ENCODE assay signal across 8 cellular contexts in the genomic region with DNA sequence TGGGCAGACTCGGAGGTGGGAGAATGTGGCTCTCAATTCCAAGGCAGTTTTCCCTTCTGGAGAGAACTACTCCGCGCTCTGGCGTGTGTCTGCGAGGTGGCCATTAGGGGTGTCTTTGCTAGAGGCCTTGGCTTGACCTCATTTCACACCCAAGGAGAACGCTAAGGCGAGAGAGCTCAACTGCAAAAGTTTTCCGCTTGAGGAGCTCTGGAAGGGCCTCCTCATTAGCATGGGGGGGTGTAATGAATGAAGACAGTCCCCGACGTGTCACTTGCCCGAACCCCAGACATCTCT. TPM values are rescaled to one million over a fixed set of nuclear protein-coding genes. Genes with fewer than 3 reads are reported as not detected.
DNase-seq lines count a peak whose midpoint lies in the region; ATAC-seq and TF ChIP-seq lines count a peak whose summit lies in the region.

No MANE protein-coding gene starts in this region.

- H3K79me2 ChIP-seq in HCT116 (ENCODE audit: insufficient read depth, low read length) = peaks cover 39% of the 10 kb centered on the region

- peak overlapping the region; percentile 79 to 93 for H3K4me3 ChIP-seq in HCT116 (replicated peaks in 1 of 2; ENCODE audit: low read depth in 1 of 2, low read length in 2 of 2)
- peak overlapping the region; percentile 78 to 91 for H3K4me3 ChIP-seq in Panc1 (ENCODE audit: low read depth in 2 of 2, low read length in 2 of 2)
- peak overlapping the region; percentile 91 to 97 for H3K4me3 ChIP-seq in mucosa of rectum (ENCODE audit: low read length in 2 of 2)

- no peak for TF ChIP-seq POLR2A in HCT116 (IDR thresholded peaks at IDR 0.05; ENCODE audit: borderline replicate concordance, extremely low read depth, insufficient read depth, insufficient read length)

- DNase-seq in NOMO-1 (lab: John Stamatoyannopoulos, UW; ENCODE audit: unreplicated experiment in 2 of 2) (peak; percentile 49 to 53), NOMO-1 treated with dmso at 0.1 percent for 144 hours (lab: John Stamatoyannopoulos, UW; ENCODE audit: unreplicated experiment) (no peak), HCT116 (ENCODE audit: low read depth, low spot score) (no peak), Panc1 (ENCODE audit: low read depth, low spot score) (no peak), dermis blood vessel endothelial cell (peak; percentile 53), COLO829 (ENCODE audit: low spot score) (no peak), Ammon's horn (ENCODE audit: low spot score) (no peak)

- peaks cover 10% of the 10 kb centered on the region; the same call in 1 of the 2 replicates for H4K20me1 ChIP-seq in HCT116 (ENCODE audit: insufficient read depth)

- peaks cover 0 to 9% of the 10 kb centered on the region in 2 experiments; a peak in 1 of 4 replicates for H3K9me3 ChIP-seq in HCT116 (ENCODE audit: control insufficient read depth in 1 of 2, insufficient read depth in 1 of 2, low read depth in 1 of 2, low read length in 2 of 2)
- H3K9me3 ChIP-seq in Panc1 (ENCODE audit: control insufficient read depth, insufficient read depth, low read depth, low read length) = no peaks in the 10 kb centered on the region
- H3K9me3 ChIP-seq in mucosa of rectum (ENCODE audit: control insufficient read depth in 2 of 2, low read length in 2 of 2) = no peaks in the 10 kb centered on the region

- peak overlapping the region; percentile 100 for H3K4me2 ChIP-seq in HCT116 (ENCODE audit: low read length)

- ATAC-seq in HCT116 (peak; percentile 5), Panc1 (peak; percentile 4)

- intact Hi-C loops in HCT116 (cut with micrococcal nuclease) (loop anchor here (2.0 to 5.0 kb wide), 2 partner anchors 237 to 253 kb away; no protein-coding TSS in a partner anchor), Panc1 (cut with micrococcal nuclease; ENCODE audit: unreplicated experiment) (loop anchor here (10.0 kb wide), 1 partner anchor 255 kb away; no protein-coding TSS in a partner anchor)

- TF ChIP-seq RAD21 in HCT116 (IDR thresholded peaks at IDR 0.05; ENCODE audit: low read depth) = no peak

- CTCF ChIA-PET in HCT116 (lab: Charles Lee) = interaction anchor here (0.9 to 2.9 kb wide), 4 partner anchors 10 to 251 kb away, joined by 3 to 10 read pairs (median 6); no protein-coding TSS in a partner anchor
- CTCF ChIA-PET in Panc1 (lab: Charles Lee) = interaction anchor here (0.5 kb wide), 1 partner anchor 923 kb away, joined by 3 read pairs; no protein-coding TSS in a partner anchor

- no peaks in the 10 kb centered on the region for H3K9me2 ChIP-seq in HCT116 (ENCODE audit: insufficient read depth)

- H2AFZ ChIP-seq in HCT116 (ENCODE audit: low read depth, low read length, poor library complexity, severe bottlenecking) = peak overlapping the region; percentile 82

- H3K27ac ChIP-seq in HCT116 (ENCODE audit: low read depth, low read length) = peak overlapping the region; percentile 89
- peak overlapping the region; percentile 84 for H3K27ac ChIP-seq in Panc1 (ENCODE audit: low read length)
- peak overlapping the region; percentile 96 for H3K27ac ChIP-seq in mucosa of rectum (ENCODE audit: low read depth in 2 of 2, low read length in 2 of 2)

- POLR2A ChIA-PET in HCT116 (lab: Charles Lee) = interaction anchor here (0.9 to 3.6 kb wide), 3 partner anchors 11 to 126 kb away, joined by 3 to 15 read pairs (median 4); no protein-coding TSS in a partner anchor
- POLR2A ChIA-PET in Panc1 (lab: Charles Lee) = no interaction called here

- H3K9ac ChIP-seq in HCT116 (ENCODE audit: low read length) (peak overlapping the region; percentile 95), mucosa of rectum (ENCODE audit: low read depth in 1 of 2, low read length in 2 of 2) (peak overlapping the region; percentile 85 to 89)

- no TSS peak for BruUV-seq in HCT116 (replicated peaks; lab: Mats Ljungman, UMichigan)
- no TSS peak for BruUV-seq in Panc1 (replicated peaks; lab: Mats Ljungman, UMichigan)

- peaks cover 9 to 45% of the 10 kb centered on the region in 2 experiments; a peak in 3 of 4 replicates for H3K4me1 ChIP-seq in HCT116 (ENCODE audit: control insufficient read depth in 1 of 2, insufficient read depth in 2 of 2, low read length in 2 of 2)
- H3K4me1 ChIP-seq in Panc1 (ENCODE audit: control insufficient read depth, insufficient read depth, low read length) = peaks cover 10% of the 10 kb centered on the region
- peaks cover 3 to 16% of the 10 kb centered on the region in 2 donors for H3K4me1 ChIP-seq in mucosa of rectum (ENCODE audit: control insufficient read depth in 2 of 2, insufficient read depth in 2 of 2, low read length in 2 of 2)

- in situ Hi-C loops in Panc1 (cut with HindIII; ENCODE audit: low pct_unique_long_range_greater_than_20kb, low sequenced_read_pairs) = no loop called here

- TF ChIP-seq CTCF in HCT116 (IDR thresholded peaks at IDR 0.05 in 2 of 3, conservative IDR thresholded peaks at IDR 0.05 in 1 of 3; ENCODE audit: borderline replicate concordance in 1 of 3, insufficient read depth in 1 of 3, low read depth in 2 of 3, low read length in 2 of 3) (no peak), Panc1 (IDR thresholded peaks at IDR 0.05) (no peak)

- RAD21 ChIA-PET in HCT116 (lab: Charles Lee; ENCODE audit: low non-redundant PET in 1 of 2, low total read pairs in 2 of 2, uncharacterized antibody in 2 of 2, unreplicated experiment in 2 of 2) = no interaction called here

- no peaks in the 10 kb centered on the region for H3K27me3 ChIP-seq in HCT116 (ENCODE audit: insufficient read depth, low read length)
- H3K27me3 ChIP-seq in Panc1 (ENCODE audit: control insufficient read depth, insufficient read depth, low read length) = no peaks in the 10 kb centered on the region
- H3K27me3 ChIP-seq in mucosa of rectum (ENCODE audit: control insufficient read depth in 2 of 2, insufficient read depth in 2 of 2, low read length in 2 of 2) = no peaks in the 10 kb centered on the region

- H3K36me3 ChIP-seq in HCT116 (ENCODE audit: control insufficient read depth in 1 of 2, insufficient read depth in 2 of 2, low read length in 2 of 2) (no peaks in the 10 kb centered on the region), Panc1 (ENCODE audit: control insufficient read depth, insufficient read depth, low read length) (no peaks in the 10 kb centered on the region; the same call in 1 of the 2 replicates), mucosa of rectum (ENCODE audit: control insufficient read depth in 2 of 2, insufficient read depth in 2 of 2, low read length in 2 of 2) (no peaks in the 10 kb centered on the region)

TF ChIP-seq in HCT116, 20 proteins besides CTCF, POLR2A, EP300 and RAD21:
- TF ChIP-seq, protein P1, sequence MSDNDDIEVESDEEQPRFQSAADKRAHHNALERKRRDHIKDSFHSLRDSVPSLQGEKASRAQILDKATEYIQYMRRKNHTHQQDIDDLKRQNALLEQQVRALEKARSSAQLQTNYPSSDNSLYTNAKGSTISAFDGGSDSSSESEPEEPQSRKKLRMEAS (IDR thresholded peaks at IDR 0.05) = no peak
- peak; percentile 40; the same call in 1 of the 2 replicates for TF ChIP-seq ZFX (IDR thresholded peaks at IDR 0.05)

RNA-seq across cellular contexts. Expression of a gene that starts 0.7 kb away (rescaled TPM):
- total RNA-seq in HCT116 (2021; ENCODE audit: unreplicated experiment) (72.7 TPM), Panc1 (2021; ENCODE audit: unreplicated experiment) (33.7 TPM), dermis blood vessel endothelial cell (53.9 and 77.2 TPM in 2 replicates)
- polyA plus RNA-seq in HCT116 (2012) = 42.2 and 46.5 TPM in 2 replicates
- polyA plus RNA-seq in Panc1 (2012; ENCODE audit: insufficient read length) = 11.0 TPM

Comparison
In these comparisons a context has a peak if more than half of its experiments do, and no peak if none do; other contexts are left out.
1. DNase-seq: peak in NOMO-1 (2 of 2) and dermis blood vessel endothelial cell (single experiment); none in NOMO-1 treated with dmso at 0.1 percent for 144 hours (single experiment), HCT116 (single experiment), Panc1 (single experiment), COLO829 (single experiment) and Ammon's horn (single experiment).
2. Peak in every context shown above with its lines, with median percentiles within 50 percentile points of each other: H3K27ac ChIP-seq and H3K4me3 ChIP-seq.